8 cellular contexts compared by ENCODE assay signal in the genomic region with DNA sequence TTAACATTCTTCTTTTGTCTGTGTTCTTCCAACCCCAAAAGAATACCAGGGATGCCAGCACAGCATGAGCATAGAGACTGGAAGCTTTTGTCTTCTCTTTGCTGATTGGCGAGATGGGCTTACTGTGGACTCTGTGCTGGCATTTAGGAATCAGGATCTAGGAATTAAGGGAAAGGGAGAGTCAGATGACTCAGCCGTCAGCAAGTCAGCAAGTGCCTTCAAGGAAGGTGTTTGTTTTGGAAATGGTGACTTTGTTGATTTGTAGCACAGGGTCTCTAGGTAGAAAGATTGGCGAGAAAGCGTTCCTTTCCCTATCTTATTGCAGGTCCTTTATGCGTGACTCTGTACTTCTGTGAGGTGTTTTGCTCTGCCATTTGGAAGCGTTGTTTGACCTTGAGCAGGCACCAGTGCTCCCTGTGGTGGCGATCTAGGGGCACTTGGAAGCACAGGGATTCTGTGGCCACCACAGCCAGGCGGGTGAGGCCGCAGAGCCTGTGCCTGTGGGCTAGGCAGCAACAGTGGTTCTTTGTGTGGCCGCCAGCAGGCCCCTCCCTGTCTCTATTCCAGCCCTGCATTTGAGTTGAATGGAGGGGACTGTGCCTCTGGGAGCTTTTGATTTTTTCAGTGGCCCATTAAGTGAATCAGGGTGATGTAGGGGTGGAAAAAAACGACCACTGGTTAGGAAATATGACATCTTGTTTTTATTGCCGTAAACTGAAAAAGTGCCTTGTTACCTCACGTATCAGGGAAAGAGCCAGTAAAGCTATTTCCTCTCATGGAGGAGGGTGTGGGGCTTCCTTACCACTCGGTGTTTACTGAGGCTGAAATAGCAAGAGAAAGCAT. TPM values are rescaled to one million over a fixed set of nuclear protein-coding genes. Genes with fewer than 3 reads are reported as not detected.
DNase-seq lines count a peak whose midpoint lies in the region; ATAC-seq, FAIRE-seq and TF ChIP-seq lines count a peak whose summit lies in the region.

No MANE protein-coding gene starts in this region.

- intact Hi-C loops in sciatic nerve (cut with DNase I): no loop called here

- DNase-seq in H54 (ENCODE audit: insufficient read length, low spot score) (peak; percentile 9), cardiac fibroblast (ENCODE audit: low read depth in 2 of 2) (peak; percentile 23 to 40), iPS DF 19.7 (ENCODE audit: low read depth, low spot score) (peak; percentile 89), sciatic nerve (ENCODE audit: low spot score) (peak; percentile 69), HTR-8/SVneo (ENCODE audit: insufficient read length, low spot score) (no peak), NCI-H1092 (lab: John Stamatoyannopoulos, UW) (no peak), NCI-H2171 treated with DMSO at 0.1 percent for 48 hours (lab: John Stamatoyannopoulos, UW) (no peak), GM19240 (ENCODE audit: insufficient read length, low spot score) (no peak)

- ATAC-seq in sciatic nerve: peak; percentile 95

- no peak for FAIRE-seq in H54 (lab: Jason Lieb, UNC)
- FAIRE-seq in HTR-8/SVneo (lab: Jason Lieb, UNC): no peak

- TF ChIP-seq POLR2A in H54 (IDR thresholded peaks at IDR 0.05; ENCODE audit: low read depth, low read length): no peak

- TF ChIP-seq CTCF in cardiac fibroblast (IDR thresholded peaks at IDR 0.05; ENCODE audit: low read depth, low read length): no peak

- no peak overlapping the region for H3K4me3 ChIP-seq in cardiac fibroblast (replicated peaks in 1 of 2; ENCODE audit: low read depth in 2 of 2, low read length in 2 of 2)

RNA-seq across cellular contexts. Expression of a gene that starts 19.0 kb away (rescaled TPM):
- total RNA-seq in sciatic nerve: 18.9 TPM

Comparison
In these comparisons a context has a peak if more than half of its experiments do, and no peak if none do; other contexts are left out.
1. DNase-seq: peak in H54 (single experiment), cardiac fibroblast (2 of 2), iPS DF 19.7 (single experiment) and sciatic nerve (single experiment); none in HTR-8/SVneo (single experiment), NCI-H1092 (single experiment), NCI-H2171 treated with DMSO at 0.1 percent for 48 hours (single experiment) and GM19240 (single experiment).